In genomic region chr7:17099083-17099973, GRCh38 we compare ENCODE assay signal across 12 cellular contexts.
DNase-seq lines count a peak whose midpoint lies in the region; ATAC-seq and TF ChIP-seq lines count a peak whose summit lies in the region.
"Had no signal": no experiment of that assay in that cellular context is flagged by ENCODE, and none has a peak within 500 bp of the region (broad histone marks: within the 10 kb centered on the region; RNA-seq: fewer than 3 reads in every experiment).

No MANE protein-coding gene starts in this region.

- H3K4me3 Mint-ChIP-seq in stimulated activated naive CD8-positive, alpha-beta T cell treated with anti-CD3 and anti-CD28 coated beads, Interleukin-15, amount 100 ng/mL, for 72 hours, result no peak overlapping the region

- peak; percentile 93 for DNase-seq in H4 (ENCODE audit: low spot score)
- peak; percentile 23 for DNase-seq in T1000 (lab: John Stamatoyannopoulos, UW)
- peak; percentile 43 to 58 for DNase-seq in foreskin fibroblast
- peak; percentile 74 for DNase-seq in skeletal muscle cell (ENCODE audit: low read depth)
- DNase-seq in SHP77 treated with DMSO at 0.1 percent for 48 hours (lab: John Stamatoyannopoulos, UW), result no peak
- DNase-seq in stimulated activated naive CD8-positive, alpha-beta T cell treated with anti-CD3 and anti-CD28 coated beads, Interleukin-15, amount 100 ng/mL, for 72 hours, result no peak
- DNase-seq in mesenteric fat pad (ENCODE audit: low spot score), result no peak
- DNase-seq: activated T-cell treated with anti-CD3 and anti-CD28 coated beads, Interleukin-2, amount 50 U/mL, for 1 hour; caudate nucleus; NCI-H1930; RPMI8226 had no signal

- H3K9me3 Mint-ChIP-seq in stimulated activated naive CD8-positive, alpha-beta T cell treated with anti-CD3 and anti-CD28 coated beads, Interleukin-15, amount 100 ng/mL, for 72 hours, result no peaks in the 10 kb centered on the region

- no peak for ATAC-seq in GM18502 (IDR thresholded peaks at IDR 0.05; ENCODE audit: poor library complexity, unreplicated experiment)
- ATAC-seq in stimulated activated naive CD8-positive, alpha-beta T cell treated with anti-CD3 and anti-CD28 coated beads, Interleukin-15, amount 100 ng/mL, for 72 hours, result no peak

- no peak overlapping the region for H3K27ac Mint-ChIP-seq in stimulated activated naive CD8-positive, alpha-beta T cell treated with anti-CD3 and anti-CD28 coated beads, Interleukin-15, amount 100 ng/mL, for 72 hours

- H3K27me3 Mint-ChIP-seq in stimulated activated naive CD8-positive, alpha-beta T cell treated with anti-CD3 and anti-CD28 coated beads, Interleukin-15, amount 100 ng/mL, for 72 hours, result no peaks in the 10 kb centered on the region

- TF ChIP-seq CTCF in foreskin fibroblast (IDR thresholded peaks at IDR 0.05; ENCODE audit: low read depth, low read length), result no peak

- H3K4me3 ChIP-seq in foreskin fibroblast (ENCODE audit: low read depth in 1 of 2, low read length in 2 of 2) (no peak overlapping the region), skeletal muscle cell (ENCODE audit: low read depth, low read length) (no peak overlapping the region)

- H3K4me1 Mint-ChIP-seq in stimulated activated naive CD8-positive, alpha-beta T cell treated with anti-CD3 and anti-CD28 coated beads, Interleukin-15, amount 100 ng/mL, for 72 hours, result peaks cover 13% of the 10 kb centered on the region

Comparison
In these comparisons a context has a peak if more than half of its experiments do, and no peak if none do; other contexts are left out.
1. DNase-seq: peak in H4 (single experiment), T1000 (single experiment), foreskin fibroblast (2 of 2) and skeletal muscle cell (single experiment); none in SHP77 treated with DMSO at 0.1 percent for 48 hours (single experiment), stimulated activated naive CD8-positive, alpha-beta T cell treated with anti-CD3 and anti-CD28 coated beads, Interleukin-15, amount 100 ng/mL, for 72 hours (0 of 2) and mesenteric fat pad (single experiment).